In genomic region chr7:52091101-52091500, GRCh38 we compare ENCODE assay signal across 31 cellular contexts.
"Had no signal": no experiment of that assay in that cellular context is flagged by ENCODE, and none has a peak within 500 bp of the region (broad histone marks: within the 10 kb centered on the region; RNA-seq: fewer than 3 reads in every experiment).

No MANE protein-coding gene starts in this region.

- H3K27ac Mint-ChIP-seq: activated CD4-positive, alpha-beta memory T cell treated with anti-CD3 and anti-CD28 coated beads, Interleukin-2, amount 10 ng/mL, durations not matched to agents 7 days and 5 days; activated CD4-positive, alpha-beta T cell treated with anti-CD3 and anti-CD28 coated beads, Interleukin-2, amount 10 ng/mL, durations not matched to agents 7 days and 5 days; activated naive CD4-positive, alpha-beta T cell treated with anti-CD3 and anti-CD28 coated beads, Interleukin-2, amount 10 ng/mL, durations not matched to agents 7 days and 5 days; activated naive CD4-positive, alpha-beta T cell treated with anti-CD3 and anti-CD28 coated beads, Interleukin-2, amount 50 U/mL, for 72 hours; activated naive CD8-positive, alpha-beta T cell treated with anti-CD3 and anti-CD28 coated beads, Interleukin-2, amount 10 ng/mL, durations not matched to agents 7 days and 5 days; activated T-cell treated with anti-CD3 and anti-CD28 coated beads, Interleukin-2, amount 50 U/mL, for 24 hours; activated T-cell treated with anti-CD3 and anti-CD28 coated beads, Interleukin-2, amount 50 U/mL, for 72 hours; dendritic cell treated with granulocyte-macrophage colony-stimulating factor and Interleukin-4, amounts not matched to agents 40 ng/mL and 50 ng/mL, for 4 days; endodermal cell; WTC11 had no signal

- H3K27ac ChIP-seq: ascending aorta, breast epithelium, cardiac muscle cell, coronary artery, dorsolateral prefrontal cortex, VCaP had no signal

- H3K9me3 ChIP-seq: ascending aorta had no signal

- H3K4me3 Mint-ChIP-seq: activated CD4-positive, alpha-beta memory T cell treated with anti-CD3 and anti-CD28 coated beads, Interleukin-2, amount 10 ng/mL, durations not matched to agents 7 days and 5 days; activated CD4-positive, alpha-beta T cell treated with anti-CD3 and anti-CD28 coated beads, Interleukin-2, amount 10 ng/mL, durations not matched to agents 7 days and 5 days; activated naive CD4-positive, alpha-beta T cell treated with anti-CD3 and anti-CD28 coated beads, Interleukin-2, amount 10 ng/mL, durations not matched to agents 7 days and 5 days; activated naive CD8-positive, alpha-beta T cell treated with anti-CD3 and anti-CD28 coated beads, Interleukin-2, amount 10 ng/mL, durations not matched to agents 7 days and 5 days; activated T-cell treated with anti-CD3 and anti-CD28 coated beads, Interleukin-2, amount 50 U/mL, for 24 hours; activated T-cell treated with anti-CD3 and anti-CD28 coated beads, Interleukin-2, amount 50 U/mL, for 72 hours; brain; central memory CD8-positive, alpha-beta T cell; dendritic cell treated with granulocyte-macrophage colony-stimulating factor and Interleukin-4, amounts not matched to agents 40 ng/mL and 50 ng/mL, for 4 days; endodermal cell; WTC11 had no signal

- ATAC-seq: activated naive CD4-positive, alpha-beta T cell treated with anti-CD3 and anti-CD28 coated beads, Interleukin-2, amount 50 U/mL, for 72 hours; activated T-cell treated with anti-CD3 and anti-CD28 coated beads, Interleukin-2, amount 50 U/mL, for 72 hours; esophagus mucosa; WTC11 had no signal

- H3K36me3 Mint-ChIP-seq: activated naive CD4-positive, alpha-beta T cell treated with anti-CD3 and anti-CD28 coated beads, Interleukin-2, amount 10 ng/mL, durations not matched to agents 7 days and 5 days; activated naive CD8-positive, alpha-beta T cell treated with anti-CD3 and anti-CD28 coated beads, Interleukin-2, amount 10 ng/mL, durations not matched to agents 7 days and 5 days; brain had no signal

- H3K36me3 ChIP-seq: ascending aorta, breast epithelium, cardiac muscle cell had no signal

- H3K4me1 ChIP-seq: ascending aorta, breast epithelium had no signal

- DNase-seq: activated CD4-positive, alpha-beta memory T cell treated with anti-CD3 and anti-CD28 coated beads, Interleukin-2, amount 10 ng/mL, durations not matched to agents 7 days and 5 days; activated CD4-positive, alpha-beta T cell treated with anti-CD3 and anti-CD28 coated beads for 1 hour; activated CD4-positive, alpha-beta T cell treated with anti-CD3 and anti-CD28 coated beads for 4 hours; activated CD4-positive, alpha-beta T cell treated with anti-CD3 and anti-CD28 coated beads, Interleukin-2, amount 10 ng/mL, durations not matched to agents 7 days and 5 days; activated CD4-positive, alpha-beta T cell treated with anti-CD3 and anti-CD28 coated beads, Interleukin-2, amount 50 U/mL, for 4 hours; activated CD8-positive, alpha-beta memory T cell treated with anti-CD3 and anti-CD28 coated beads, Interleukin-2, amount 50 U/mL, for 48 hours; activated gamma-delta T cell; activated naive CD4-positive, alpha-beta T cell; activated naive CD4-positive, alpha-beta T cell treated with anti-CD3 and anti-CD28 coated beads, Interleukin-2, amount 10 ng/mL, durations not matched to agents 7 days and 5 days; activated naive CD8-positive, alpha-beta T cell treated with anti-CD3 and anti-CD28 coated beads, Interleukin-2, amount 10 ng/mL, durations not matched to agents 7 days and 5 days; activated T-cell treated with anti-CD3 and anti-CD28 coated beads for 4 hours; activated T-cell treated with anti-CD3 and anti-CD28 coated beads, Interleukin-2, amount 50 U/mL, for 24 hours; activated T-cell treated with anti-CD3 and anti-CD28 coated beads, Interleukin-2, amount 50 U/mL, for 72 hours; dorsolateral prefrontal cortex; effector memory CD4-positive, alpha-beta T cell; endodermal cell; foreskin fibroblast; head of caudate nucleus; T-helper 2 cell had no signal

- H3K4me3 ChIP-seq: ascending aorta, breast epithelium, cardiac muscle cell, coronary artery, dorsolateral prefrontal cortex had no signal

- FAIRE-seq: TTC549 had no signal

- H3K27me3 Mint-ChIP-seq: activated CD4-positive, alpha-beta memory T cell treated with anti-CD3 and anti-CD28 coated beads, Interleukin-2, amount 10 ng/mL, durations not matched to agents 7 days and 5 days; activated naive CD4-positive, alpha-beta T cell treated with anti-CD3 and anti-CD28 coated beads, Interleukin-2, amount 10 ng/mL, durations not matched to agents 7 days and 5 days; activated naive CD8-positive, alpha-beta T cell treated with anti-CD3 and anti-CD28 coated beads, Interleukin-2, amount 10 ng/mL, durations not matched to agents 7 days and 5 days; central memory CD8-positive, alpha-beta T cell had no signal

- H3K27me3 ChIP-seq: ascending aorta, cardiac muscle cell had no signal

- H3K4me1 Mint-ChIP-seq: activated CD4-positive, alpha-beta memory T cell treated with anti-CD3 and anti-CD28 coated beads, Interleukin-2, amount 10 ng/mL, durations not matched to agents 7 days and 5 days; activated CD4-positive, alpha-beta T cell treated with anti-CD3 and anti-CD28 coated beads, Interleukin-2, amount 10 ng/mL, durations not matched to agents 7 days and 5 days; activated naive CD4-positive, alpha-beta T cell treated with anti-CD3 and anti-CD28 coated beads, Interleukin-2, amount 10 ng/mL, durations not matched to agents 7 days and 5 days; activated naive CD8-positive, alpha-beta T cell treated with anti-CD3 and anti-CD28 coated beads, Interleukin-2, amount 10 ng/mL, durations not matched to agents 7 days and 5 days; central memory CD8-positive, alpha-beta T cell had no signal
